In the genomic region with DNA sequence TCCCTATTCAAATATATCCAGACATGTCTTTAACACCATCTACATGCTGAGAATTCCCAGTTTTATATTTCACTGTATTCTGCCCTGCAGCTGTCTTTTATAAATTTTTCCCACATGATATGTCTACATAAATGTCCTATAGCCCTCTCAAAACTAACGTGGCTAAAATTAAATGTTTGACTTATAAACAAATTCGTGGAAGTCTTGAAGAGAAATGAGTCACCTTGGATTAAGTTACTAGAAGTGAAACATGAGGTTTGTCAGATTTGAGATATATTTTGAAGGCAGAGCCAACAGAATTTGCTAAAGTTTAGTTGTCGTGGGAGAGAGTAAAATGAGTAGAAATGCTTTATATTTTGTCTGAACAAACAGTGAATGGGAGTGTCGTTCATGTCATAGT, we compare ENCODE assay signal across 14 cellular contexts.
DNase-seq lines count a peak whose midpoint lies in the region; TF ChIP-seq lines count a peak whose summit lies in the region.
"Had no signal": no experiment of that assay in that cellular context is flagged by ENCODE, and none has a peak within 500 bp of the region (broad histone marks: within the 10 kb centered on the region; RNA-seq: fewer than 3 reads in every experiment).

No MANE protein-coding gene starts in this region.

- no peak overlapping the region for H3K4me2 ChIP-seq in OCI-LY7 (ENCODE audit: low read length)
- H3K4me2 ChIP-seq: BLaER1 treated with 17β-estradiol and CSF1 and Interleukin-3, amounts not matched to agents 10 nM and 100 nM had no signal

- H3K27me3 Mint-ChIP-seq in nephron (ENCODE audit: low read depth) (no peaks in the 10 kb centered on the region), type B pancreatic cell (no peaks in the 10 kb centered on the region)
- H3K27me3 Mint-ChIP-seq: CD4-positive, alpha-beta memory T cell had no signal

- DNase-seq in HCEC 1CT (peak; percentile 63), OCI-LY7 (ENCODE audit: low spot score) (no peak), choroid plexus epithelial cell (ENCODE audit: low read depth) (peak; percentile 35), ascending aorta (ENCODE audit: low spot score in 2 of 2) (no peak), NCI-H1930 (lab: John Stamatoyannopoulos, UW) (no peak), type B pancreatic cell (ENCODE audit: extremely low spot score, unreplicated experiment) (no peak)
- DNase-seq: ACHN; CD4-positive, alpha-beta memory T cell; DMS79; GM23248; H7 had no signal

- POLR2A ChIA-PET in OCI-LY7 (lab: Charles Lee), result no interaction called here

- H3K9me3 Mint-ChIP-seq in nephron, result no peaks in the 10 kb centered on the region
- H3K9me3 Mint-ChIP-seq in type B pancreatic cell, result no peaks in the 10 kb centered on the region

- H3K4me3 ChIP-seq in OCI-LY7 (ENCODE audit: low read depth, low read length, poor library complexity, severe bottlenecking) (no peak overlapping the region), choroid plexus epithelial cell (ENCODE audit: low read depth, low read length) (no peak overlapping the region), ascending aorta (no peak overlapping the region)
- H3K4me3 ChIP-seq: BLaER1 treated with 17β-estradiol and CSF1 and Interleukin-3, amounts not matched to agents 10 nM and 100 nM; GM12878; GM23248 had no signal

- no peaks in the 10 kb centered on the region for H3K27me3 ChIP-seq in ascending aorta
- H3K27me3 ChIP-seq: BLaER1 treated with 17β-estradiol and CSF1 and Interleukin-3, amounts not matched to agents 10 nM and 100 nM had no signal

- H3K9me3 ChIP-seq in OCI-LY7 (ENCODE audit: low read length) (no peaks in the 10 kb centered on the region), ascending aorta (no peaks in the 10 kb centered on the region)
- H3K9me3 ChIP-seq: BLaER1 treated with 17β-estradiol and CSF1 and Interleukin-3, amounts not matched to agents 10 nM and 100 nM had no signal

- TF ChIP-seq CTCF in OCI-LY7 (conservative IDR thresholded peaks at IDR 0.05; ENCODE audit: low read length), result no peak
- TF ChIP-seq CTCF in choroid plexus epithelial cell (conservative IDR thresholded peaks at IDR 0.05; ENCODE audit: low read depth, low read length), result no peak
- TF ChIP-seq CTCF in nephron (IDR thresholded peaks at IDR 0.05; ENCODE audit: unreplicated experiment in 3 of 3), result no peak
- TF ChIP-seq CTCF in ascending aorta (IDR thresholded peaks at IDR 0.05), result no peak
- no peak for TF ChIP-seq CTCF in type B pancreatic cell (conservative IDR thresholded peaks at IDR 0.05)

- H2AFZ ChIP-seq in OCI-LY7 (ENCODE audit: low read length), result peak overlapping the region; percentile 11
- H2AFZ ChIP-seq: GM23248 had no signal

- no TSS peak for BruUV-seq in OCI-LY7 (replicated peaks; lab: Mats Ljungman, UMichigan)

- H3K27ac ChIP-seq in OCI-LY7 (ENCODE audit: low read depth, low read length, poor library complexity, severe bottlenecking) (no peak overlapping the region), ascending aorta (no peak overlapping the region)
- H3K27ac ChIP-seq: BLaER1 treated with 17β-estradiol and CSF1 and Interleukin-3, amounts not matched to agents 10 nM and 100 nM; GM23248 had no signal

- H4K20me1 ChIP-seq in OCI-LY7 (ENCODE audit: insufficient read depth, low read length), result no peaks in the 10 kb centered on the region
- H4K20me1 ChIP-seq: BLaER1 treated with 17β-estradiol and CSF1 and Interleukin-3, amounts not matched to agents 10 nM and 100 nM had no signal

- no peaks in the 10 kb centered on the region for H3K9me2 ChIP-seq in OCI-LY7 (ENCODE audit: insufficient read depth, low read length)

- H3K27ac Mint-ChIP-seq in nephron, result peak overlapping the region in 2 of 3 experiments; percentile 21 to 23
- no peak overlapping the region for H3K27ac Mint-ChIP-seq in type B pancreatic cell
- H3K27ac Mint-ChIP-seq: CD4-positive, alpha-beta memory T cell had no signal

- H3K79me2 ChIP-seq in OCI-LY7 (ENCODE audit: insufficient read depth, low read depth, low read length), result no peaks in the 10 kb centered on the region

- intact Hi-C loops in OCI-LY7 (cut with micrococcal nuclease; ENCODE audit: unreplicated experiment), result no loop called here
- intact Hi-C loops in ascending aorta (cut with DNase I), result no loop called here

- CTCF ChIA-PET in OCI-LY7 (lab: Charles Lee; ENCODE audit: unreplicated experiment), result no interaction called here

- no peaks in the 10 kb centered on the region for H3K4me1 ChIP-seq in OCI-LY7 (ENCODE audit: insufficient read depth, low read length, poor library complexity, severe bottlenecking)
- no peaks in the 10 kb centered on the region for H3K4me1 ChIP-seq in ascending aorta
- H3K4me1 ChIP-seq: BLaER1 treated with 17β-estradiol and CSF1 and Interleukin-3, amounts not matched to agents 10 nM and 100 nM had no signal

- H3K36me3 ChIP-seq in OCI-LY7 (ENCODE audit: insufficient read depth, low read length) (no peaks in the 10 kb centered on the region), ascending aorta (no peaks in the 10 kb centered on the region)
- H3K36me3 ChIP-seq: BLaER1 treated with 17β-estradiol and CSF1 and Interleukin-3, amounts not matched to agents 10 nM and 100 nM had no signal

- no peak overlapping the region for H3K4me3 Mint-ChIP-seq in nephron
- H3K4me3 Mint-ChIP-seq in type B pancreatic cell, result no peak overlapping the region
- H3K4me3 Mint-ChIP-seq: CD4-positive, alpha-beta memory T cell had no signal

- H3K36me3 Mint-ChIP-seq in nephron (ENCODE audit: low read depth) (no peaks in the 10 kb centered on the region), type B pancreatic cell (no peaks in the 10 kb centered on the region)
- H3K36me3 Mint-ChIP-seq: CD4-positive, alpha-beta memory T cell had no signal

- H3K4me1 Mint-ChIP-seq in nephron (peaks cover 8% of the 10 kb centered on the region), type B pancreatic cell (ENCODE audit: unreplicated experiment) (no peaks in the 10 kb centered on the region)
- H3K4me1 Mint-ChIP-seq: CD4-positive, alpha-beta memory T cell had no signal

Comparison
In these comparisons a context has a peak if more than half of its experiments do, and no peak if none do; other contexts are left out.
1. DNase-seq: peak in HCEC 1CT (single experiment) and choroid plexus epithelial cell (single experiment); none in OCI-LY7 (single experiment), ascending aorta (0 of 2), NCI-H1930 (0 of 2) and type B pancreatic cell (single experiment).